ENCODE assay signal across 19 cellular contexts in the genomic region with DNA sequence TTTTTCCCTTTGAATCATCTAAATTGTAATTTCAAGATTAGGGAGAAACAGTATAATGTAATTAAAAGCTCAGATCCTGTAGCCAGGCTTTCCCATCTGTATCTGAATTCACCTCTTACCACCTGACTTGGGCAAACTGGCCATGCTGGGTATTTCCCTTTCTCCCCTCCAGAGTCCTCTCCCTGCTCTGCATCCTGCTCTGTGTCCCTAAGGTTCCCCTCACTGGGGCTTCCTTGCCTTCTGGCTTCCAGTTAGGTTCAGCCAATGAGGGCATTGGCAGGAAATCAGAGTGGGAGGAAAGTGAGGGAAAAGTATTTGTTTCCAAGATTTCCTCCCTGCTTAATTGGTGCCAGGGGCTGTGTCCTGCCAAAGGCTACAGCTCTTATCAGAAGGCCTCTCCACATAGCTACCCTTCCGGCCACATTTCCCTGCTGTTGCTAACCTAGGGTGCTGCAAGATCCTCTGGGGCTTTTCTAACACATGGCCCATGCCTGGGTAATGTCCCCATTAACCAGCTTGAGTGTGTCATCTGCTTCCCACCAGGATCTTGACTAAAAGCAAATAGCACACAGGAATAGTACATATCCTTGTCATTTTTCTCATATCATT. TPM values are rescaled to one million over a fixed set of nuclear protein-coding genes. Genes with fewer than 3 reads are reported as not detected.
DNase-seq lines count a peak whose midpoint lies in the region; ATAC-seq lines count a peak whose summit lies in the region.
"Had no signal": no experiment of that assay in that cellular context is flagged by ENCODE, and none has a peak within 500 bp of the region (broad histone marks: within the 10 kb centered on the region; RNA-seq: fewer than 3 reads in every experiment).

No MANE protein-coding gene starts in this region.

- no peak overlapping the region for H2AFZ ChIP-seq in trophoblast cell (ENCODE audit: insufficient read depth, low read length, poor library complexity)

- no peak overlapping the region for H2BK5ac ChIP-seq in trophoblast cell (ENCODE audit: low read depth, low read length, poor library complexity)

- H3K18ac ChIP-seq in trophoblast cell (ENCODE audit: low read length), result no peak overlapping the region

- no CpG with 5 or more reads among the region's 1 CpG for WGBS in trophoblast cell (ENCODE audit: extremely low coverage, insufficient coverage, insufficient read length)

- no peak overlapping the region for H3K27ac ChIP-seq in trophoblast cell (ENCODE audit: low read depth, low read length)
- H3K27ac ChIP-seq: colonic mucosa, esophagus muscularis mucosa, neutrophil, SJCRH30 had no signal

- H3K4me2 ChIP-seq in trophoblast cell (ENCODE audit: low read length), result no peak overlapping the region

- H2BK12ac ChIP-seq in trophoblast cell (ENCODE audit: low read length), result no peak overlapping the region

- H3K9ac ChIP-seq in trophoblast cell (ENCODE audit: low read length), result no peak overlapping the region

- H3K4me3 ChIP-seq in trophoblast cell (ENCODE audit: low read depth, low read length), result no peak overlapping the region
- H3K4me3 ChIP-seq: colonic mucosa, esophagus muscularis mucosa, HAP-1, SJCRH30 had no signal

- no peak overlapping the region for H3K14ac ChIP-seq in trophoblast cell (ENCODE audit: low read length)

- no peaks in the 10 kb centered on the region for H3K36me3 ChIP-seq in trophoblast cell (ENCODE audit: control insufficient read depth in 1 of 2, insufficient read depth in 2 of 2, low read length in 2 of 2)
- H3K36me3 ChIP-seq: colonic mucosa, esophagus muscularis mucosa, HAP-1, neutrophil, SJCRH30 had no signal

- H3K79me2 ChIP-seq in trophoblast cell (ENCODE audit: control insufficient read depth, insufficient read depth, low read length, poor library complexity), result no peaks in the 10 kb centered on the region

- H4K91ac ChIP-seq in trophoblast cell (ENCODE audit: low read depth, low read length), result no peak overlapping the region

- H3K79me1 ChIP-seq in trophoblast cell (ENCODE audit: low read length), result no peaks in the 10 kb centered on the region

- intact Hi-C loops in left ventricle myocardium superior (cut with micrococcal nuclease), result no loop called here

- DNase-seq in NCI-H146 treated with DMSO at 0.1 percent for 48 hours (lab: John Stamatoyannopoulos, UW; ENCODE audit: unreplicated experiment), result peak; percentile 28
- peak; percentile 57 for DNase-seq in cerebellum (ENCODE audit: low spot score)
- DNase-seq in left ventricle myocardium superior, result peak; percentile 59
- DNase-seq in trophoblast cell, result no peak
- no peak for DNase-seq in stimulated activated CD4-positive, alpha-beta T cell treated with anti-CD3 and anti-CD28 coated beads, Interleukin-15, amount 100 ng/mL, for 24 hours
- no peak for DNase-seq in NCI-H748 (lab: John Stamatoyannopoulos, UW; ENCODE audit: unreplicated experiment)
- no peak for DNase-seq in activated CD4-positive, alpha-beta T cell treated with anti-CD3 and anti-CD28 coated beads, Interleukin-2, amount 50 U/mL, for 1 hour
- DNase-seq: amniotic stem cell; colonic mucosa; DMS153; midbrain; NCI-H1048; SJCRH30; small intestine; stimulated activated naive CD4-positive, alpha-beta T cell had no signal

- H3K4ac ChIP-seq in trophoblast cell (ENCODE audit: low read depth, low read length), result no peak overlapping the region

- H3K4me1 ChIP-seq in trophoblast cell (ENCODE audit: control insufficient read depth in 1 of 2, insufficient read depth in 2 of 2, low read length in 2 of 2), result no peaks in the 10 kb centered on the region
- H3K4me1 ChIP-seq: colonic mucosa, esophagus muscularis mucosa, SJCRH30 had no signal

- H4K8ac ChIP-seq in trophoblast cell (ENCODE audit: low read depth, low read length), result peak overlapping the region; percentile 47

- H3K9me3 ChIP-seq in trophoblast cell (ENCODE audit: insufficient read depth, low read depth, low read length), result no peaks in the 10 kb centered on the region
- H3K9me3 ChIP-seq: colonic mucosa, esophagus muscularis mucosa, HAP-1, neutrophil, SJCRH30 had no signal

- no peak overlapping the region for H4K12ac ChIP-seq in trophoblast cell (ENCODE audit: low read depth, low read length)

- H2AK5ac ChIP-seq in trophoblast cell (ENCODE audit: low read length), result no peak overlapping the region

- no peak overlapping the region for H3K23ac ChIP-seq in trophoblast cell (ENCODE audit: low read length)

- no peak overlapping the region for H2BK120ac ChIP-seq in trophoblast cell (ENCODE audit: insufficient read depth, low read length, poor library complexity)

- peak; percentile 99 for ATAC-seq in left ventricle myocardium superior
- ATAC-seq in GM21515 (IDR thresholded peaks at IDR 0.05; ENCODE audit: unreplicated experiment), result no peak

- H3K27me3 ChIP-seq in trophoblast cell (ENCODE audit: insufficient read depth, low read length), result no peaks in the 10 kb centered on the region
- H3K27me3 ChIP-seq: colonic mucosa, esophagus muscularis mucosa, neutrophil, SJCRH30 had no signal

RNA-seq across cellular contexts. Expression of a gene that starts 51.0 kb away (rescaled TPM):
- total RNA-seq in cerebellum, result 53.7 TPM
- total RNA-seq in left ventricle myocardium superior, result 68.4 TPM
- 35.6 and 36.0 TPM in 2 replicates for polyA plus RNA-seq in trophoblast cell (2013)

Comparison
In these comparisons a context has a peak if more than half of its experiments do, and no peak if none do; other contexts are left out.
1. DNase-seq: peak in NCI-H146 treated with DMSO at 0.1 percent for 48 hours (single experiment), cerebellum (single experiment) and left ventricle myocardium superior (single experiment); none in trophoblast cell (0 of 2), stimulated activated CD4-positive, alpha-beta T cell treated with anti-CD3 and anti-CD28 coated beads, Interleukin-15, amount 100 ng/mL, for 24 hours (single experiment), NCI-H748 (single experiment) and activated CD4-positive, alpha-beta T cell treated with anti-CD3 and anti-CD28 coated beads, Interleukin-2, amount 50 U/mL, for 1 hour (single experiment).